1 cellular context compared by ENCODE assay signal in genomic region chr4:87505862-87506261, GRCh38.
TF ChIP-seq lines count a peak whose summit lies in the region.

No MANE protein-coding gene starts in this region.

TF ChIP-seq in K562, 482 proteins besides CTCF, POLR2A, EP300 and RAD21 (continued from another document):
- TF ChIP-seq ZNF449 (CRISPR knock-in tag; IDR thresholded peaks at IDR 0.05) (no peak), MXD1 (CRISPR knock-in tag; IDR thresholded peaks at IDR 0.05; ENCODE audit: borderline replicate concordance, poor library complexity, severe bottlenecking) (no peak), STAT5A (IDR thresholded peaks at IDR 0.05; ENCODE audit: borderline replicate concordance, low read length) (no peak), FOXJ2 (tag; IDR thresholded peaks at IDR 0.05) (no peak)
